Comparison of ENCODE assay signal across 16 cellular contexts in the genomic region with DNA sequence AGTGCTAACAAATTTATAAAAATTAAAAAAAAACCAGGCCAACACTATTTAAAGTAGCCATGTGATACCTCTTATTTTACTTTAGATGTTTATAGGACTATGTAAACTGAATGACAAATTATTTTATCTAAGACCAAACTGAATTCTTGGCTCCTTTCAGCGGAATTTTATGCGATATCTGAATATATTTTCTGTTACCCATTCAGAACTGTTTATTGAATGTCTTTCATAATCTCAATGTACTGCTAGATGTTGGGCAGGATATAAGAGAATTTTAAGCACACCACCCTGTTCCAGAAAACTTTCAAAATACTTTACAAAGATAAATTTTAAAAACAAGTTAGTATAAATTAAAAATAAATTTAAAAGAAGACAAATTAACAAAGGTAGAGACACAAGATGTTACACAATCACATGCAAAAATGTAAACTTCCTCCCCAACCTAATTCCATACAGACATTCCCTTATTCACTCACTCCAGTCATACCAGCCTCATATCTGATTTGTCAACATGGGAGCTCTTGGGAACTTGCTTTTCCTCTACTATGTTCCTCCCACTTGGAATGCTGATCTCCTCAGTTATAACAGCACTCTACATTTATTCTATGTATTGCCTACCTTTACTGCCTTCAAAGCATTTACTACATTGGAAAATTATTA.
DNase-seq lines count a peak whose midpoint lies in the region; ATAC-seq, FAIRE-seq and TF ChIP-seq lines count a peak whose summit lies in the region.
"Had no signal": no experiment of that assay in that cellular context is flagged by ENCODE, and none has a peak within 500 bp of the region (broad histone marks: within the 10 kb centered on the region; RNA-seq: fewer than 3 reads in every experiment).

No MANE protein-coding gene starts in this region.

- no peak overlapping the region for H2AK9ac ChIP-seq in IMR-90 (replicated peaks; ENCODE audit: low read depth, low read length, poor library complexity)

- no peak overlapping the region for H4K8ac ChIP-seq in IMR-90 (ENCODE audit: low read depth in 2 of 2, low read length in 2 of 2)

- POLR2A ChIA-PET in IMR-90 (lab: Charles Lee; ENCODE audit: unreplicated experiment) = no interaction called here
- POLR2A ChIA-PET in naive thymus-derived CD8-positive, alpha-beta T cell (lab: Charles Lee) = no interaction called here

- H3K4me1 Mint-ChIP-seq in naive thymus-derived CD8-positive, alpha-beta T cell = no peaks in the 10 kb centered on the region
- H3K4me1 Mint-ChIP-seq in immature natural killer cell (no peaks in the 10 kb centered on the region), glutamatergic neuron (ENCODE audit: low read depth, unreplicated experiment) (no peaks in the 10 kb centered on the region)
- H3K4me1 Mint-ChIP-seq: CD4-positive, alpha-beta memory T cell had no signal

- H3K27me3 ChIP-seq in IMR-90 (ENCODE audit: control insufficient read depth, insufficient read depth, low read length) = no peaks in the 10 kb centered on the region
- no peaks in the 10 kb centered on the region for H3K27me3 ChIP-seq in pancreas

- WGBS in IMR-90 (ENCODE audit: extremely low coverage in 2 of 2, insufficient read length in 1 of 2), 2 experiments = no CpG with 5 or more reads among the region's 2 CpGs
- 43 to 47% methylated on average over 2 of the region's 2 CpGs for WGBS in pancreas, 2 donors

- no TSS peak for BruUV-seq in IMR-90 (replicated peaks; lab: Mats Ljungman, UMichigan)

- no peak overlapping the region for H3K14ac ChIP-seq in IMR-90 (replicated peaks; ENCODE audit: low read depth, low read length)

- no peak overlapping the region for H4K91ac ChIP-seq in IMR-90 (ENCODE audit: insufficient read depth, low read depth, low read length)

- H3K27ac Mint-ChIP-seq in naive thymus-derived CD8-positive, alpha-beta T cell = no peak overlapping the region
- H3K27ac Mint-ChIP-seq in immature natural killer cell (no peak overlapping the region), glutamatergic neuron (ENCODE audit: unreplicated experiment) (no peak overlapping the region)
- H3K27ac Mint-ChIP-seq: CD4-positive, alpha-beta memory T cell; H9 had no signal

- H3K27me3 Mint-ChIP-seq in naive thymus-derived CD8-positive, alpha-beta T cell = no peaks in the 10 kb centered on the region
- H3K27me3 Mint-ChIP-seq in immature natural killer cell (ENCODE audit: low read depth in 3 of 3) = peaks cover 2 to 4% (median 2%) of the 10 kb centered on the region in 3 donors
- no peaks in the 10 kb centered on the region for H3K27me3 Mint-ChIP-seq in glutamatergic neuron (ENCODE audit: unreplicated experiment)

- no peak overlapping the region for H3K4me2 ChIP-seq in IMR-90 (ENCODE audit: low read depth, low read length)

- peak; percentile 6 for DNase-seq in EH (ENCODE audit: low read depth)
- DNase-seq in IMR-90 = peak; percentile 28
- DNase-seq in cardiac fibroblast (ENCODE audit: low read depth in 2 of 2) = peak; percentile 13 to 43
- no peak for DNase-seq in pancreas
- no peak for DNase-seq in naive thymus-derived CD8-positive, alpha-beta T cell
- no peak for DNase-seq in immature natural killer cell
- no peak for DNase-seq in glutamatergic neuron
- DNase-seq: BE2C; CD4-positive, alpha-beta memory T cell; DMS79; GOT3; H9 had no signal

- no peaks in the 10 kb centered on the region for H4K20me1 ChIP-seq in IMR-90 (ENCODE audit: insufficient read depth, low read length)

- H2BK5ac ChIP-seq in IMR-90 (ENCODE audit: low read depth, low read length, poor library complexity, severe bottlenecking) = peak overlapping the region; percentile 66

- intact Hi-C loops in IMR-90 (cut with micrococcal nuclease) = no loop called here
- intact Hi-C loops in pancreas (cut with DNase I) = no loop called here

- no peak overlapping the region for H2BK15ac ChIP-seq in IMR-90 (ENCODE audit: low read depth, low read length)

- H3K9ac ChIP-seq in IMR-90 (ENCODE audit: low read depth, low read length) = no peak overlapping the region

- H3K56ac ChIP-seq in IMR-90 (ENCODE audit: extremely low read depth, insufficient read depth, low read length) = no peak overlapping the region

- H3K4me1 ChIP-seq in IMR-90 (ENCODE audit: control insufficient read depth, insufficient read depth, low read length) = no peaks in the 10 kb centered on the region
- no peaks in the 10 kb centered on the region for H3K4me1 ChIP-seq in pancreas
- H3K4me1 ChIP-seq: BE2C had no signal

- no peak overlapping the region for H3K4me3 Mint-ChIP-seq in naive thymus-derived CD8-positive, alpha-beta T cell
- H3K4me3 Mint-ChIP-seq in immature natural killer cell (no peak overlapping the region), glutamatergic neuron (ENCODE audit: unreplicated experiment) (no peak overlapping the region)
- H3K4me3 Mint-ChIP-seq: CD4-positive, alpha-beta memory T cell; H9 had no signal

- no peak overlapping the region for H3K23ac ChIP-seq in IMR-90 (ENCODE audit: low read depth, low read length)

- H3K9me3 ChIP-seq in IMR-90 (ENCODE audit: control insufficient read depth, insufficient read depth, low read length) (no peaks in the 10 kb centered on the region), pancreas (no peaks in the 10 kb centered on the region)
- H3K9me3 ChIP-seq: BE2C had no signal

- no peak for TF ChIP-seq POLR2A in IMR-90 (IDR thresholded peaks at IDR 0.05; ENCODE audit: low read depth, low read length)

- no peak overlapping the region for H2BK120ac ChIP-seq in IMR-90 (ENCODE audit: low read depth, low read length)

- H3K27ac ChIP-seq in IMR-90 (ENCODE audit: insufficient read depth, low read length) (no peak overlapping the region), pancreas (no peak overlapping the region)
- H3K27ac ChIP-seq: C4-2B had no signal

- H2AK5ac ChIP-seq in IMR-90 (ENCODE audit: low read depth, low read length) = no peak overlapping the region

- TF ChIP-seq RAD21 in IMR-90 (IDR thresholded peaks at IDR 0.05; ENCODE audit: low read length) = no peak

- H3K4me3 ChIP-seq in IMR-90 (ENCODE audit: insufficient read depth, low read depth, low read length) = no peak overlapping the region
- H3K4me3 ChIP-seq in cardiac fibroblast (replicated peaks in 1 of 2; ENCODE audit: low read depth in 2 of 2, low read length in 2 of 2) = no peak overlapping the region
- no peak overlapping the region for H3K4me3 ChIP-seq in pancreas

- H2BK20ac ChIP-seq in IMR-90 (ENCODE audit: low read depth, low read length) = peak overlapping the region; percentile 0; the same call in 1 of the 2 replicates

- TF ChIP-seq CTCF in IMR-90 (conservative IDR thresholded peaks at IDR 0.05; ENCODE audit: low read depth, low read length) (no peak), cardiac fibroblast (IDR thresholded peaks at IDR 0.05; ENCODE audit: low read depth, low read length) (no peak), pancreas (IDR thresholded peaks at IDR 0.05) (no peak), glutamatergic neuron (IDR thresholded peaks at IDR 0.05; ENCODE audit: partially characterized antibody, unreplicated experiment) (no peak)

- H3K18ac ChIP-seq in IMR-90 (ENCODE audit: low read depth, low read length) = no peak overlapping the region

- H3K79me1 ChIP-seq in IMR-90 (ENCODE audit: low read depth in 1 of 2, low read length in 2 of 2) = no peaks in the 10 kb centered on the region

- H3K9me1 ChIP-seq in IMR-90 (ENCODE audit: insufficient read depth, low read length) = no peaks in the 10 kb centered on the region

- H4K5ac ChIP-seq in IMR-90 (ENCODE audit: low read depth, low read length) = no peak overlapping the region

- in situ Hi-C loops in IMR-90 (cut with MboI; ENCODE audit: low sequenced_read_pairs) = no loop called here

- peak; percentile 64 for FAIRE-seq in pancreas (lab: Jason Lieb, UNC)
- FAIRE-seq: A204.1, G401.6, GM12892 had no signal

- H2AFZ ChIP-seq in IMR-90 (replicated peaks; ENCODE audit: low read length, poor library complexity) = no peak overlapping the region

- CTCF ChIA-PET in IMR-90 (lab: Yijun Ruan, JAX) = no interaction called here

- dilution Hi-C loops in IMR-90 (cut with HindIII; ENCODE audit: low sequenced_read_pairs, unreplicated experiment) = no loop called here

- H3K9me3 Mint-ChIP-seq in naive thymus-derived CD8-positive, alpha-beta T cell = peaks cover 0 to 8% (median 2%) of the 10 kb centered on the region in 9 donors
- H3K9me3 Mint-ChIP-seq in immature natural killer cell = no peaks in the 10 kb centered on the region
- H3K9me3 Mint-ChIP-seq in glutamatergic neuron (ENCODE audit: unreplicated experiment) = no peaks in the 10 kb centered on the region
- H3K9me3 Mint-ChIP-seq: H9 had no signal

- ATAC-seq in IMR-90 (ENCODE audit: low read depth) = peak; percentile 76
- no peak for ATAC-seq in pancreas
- ATAC-seq in naive thymus-derived CD8-positive, alpha-beta T cell = no peak

- H3K4ac ChIP-seq in IMR-90 (ENCODE audit: low read depth, low read length) = no peak overlapping the region

- H3K36me3 ChIP-seq in IMR-90 (ENCODE audit: control insufficient read depth, insufficient read depth, low read length) (no peaks in the 10 kb centered on the region), pancreas (no peaks in the 10 kb centered on the region)
- H3K36me3 ChIP-seq: BE2C had no signal

- H3K36me3 Mint-ChIP-seq in naive thymus-derived CD8-positive, alpha-beta T cell = peaks cover 0 to 2% (median 0%) of the 10 kb centered on the region in 3 donors
- H3K36me3 Mint-ChIP-seq in immature natural killer cell (peaks cover 0 to 6% (median 5%) of the 10 kb centered on the region in 3 donors), glutamatergic neuron (ENCODE audit: unreplicated experiment) (no peaks in the 10 kb centered on the region)

TF ChIP-seq in IMR-90, 13 proteins besides CTCF, POLR2A, EP300 and RAD21:
- TF ChIP-seq FOS (IDR thresholded peaks at IDR 0.05; ENCODE audit: low read depth, low read length) (no peak), BHLHE40 (IDR thresholded peaks at IDR 0.05; ENCODE audit: low read depth, low read length) (no peak), RCOR1 (IDR thresholded peaks at IDR 0.05; ENCODE audit: insufficient replicate concordance, low read length) (no peak), RFX5 (IDR thresholded peaks at IDR 0.05; ENCODE audit: low read depth, low read length) (no peak), SMC3 (IDR thresholded peaks at IDR 0.05; ENCODE audit: low read depth, low read length) (no peak), CEBPB (IDR thresholded peaks at IDR 0.05; ENCODE audit: low read depth, low read length) (peak; percentile 82)

Comparison
In these comparisons a context has a peak if more than half of its experiments do, and no peak if none do; other contexts are left out.
1. DNase-seq: peak in EH (single experiment), IMR-90 (single experiment) and cardiac fibroblast (2 of 2); none in pancreas (0 of 6), naive thymus-derived CD8-positive, alpha-beta T cell (0 of 10), immature natural killer cell (0 of 3) and glutamatergic neuron (single experiment).